Comparison of ENCODE assay signal across 7 cellular contexts in the genomic region with DNA sequence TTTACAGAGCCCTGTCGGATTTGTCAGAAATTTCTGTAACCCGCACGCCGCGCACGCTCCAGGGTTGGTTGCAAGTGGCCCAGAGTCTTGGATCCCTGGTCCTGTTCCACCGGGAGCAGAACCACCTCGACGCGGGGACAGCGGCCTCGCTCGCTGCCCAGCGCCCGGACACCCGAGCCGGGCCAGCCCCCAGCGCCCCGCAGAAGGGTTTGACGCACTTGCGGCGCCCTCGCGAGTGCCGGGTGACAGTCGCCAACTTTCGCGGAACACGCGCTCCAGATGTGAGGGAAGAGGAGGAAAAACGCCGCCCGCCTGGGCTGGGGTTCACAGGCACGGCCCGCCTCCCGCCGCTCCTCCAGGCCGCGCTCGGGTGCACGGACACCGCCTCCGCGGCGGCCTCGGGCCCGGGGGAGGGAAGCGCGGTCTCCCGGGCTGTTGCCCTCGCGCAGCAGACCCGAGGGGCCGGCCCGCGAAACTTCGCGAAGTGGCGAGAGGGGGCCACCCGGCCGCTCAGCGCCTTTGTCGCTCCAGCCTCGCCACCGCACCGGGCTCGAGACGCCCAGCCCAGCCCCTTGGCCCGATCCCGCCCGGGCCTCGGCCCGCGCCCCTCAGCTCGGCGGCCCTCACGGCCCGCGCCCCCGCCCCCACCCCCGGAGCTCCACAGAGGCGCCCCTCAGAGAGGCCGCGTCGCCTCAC. TPM values are rescaled to one million over a fixed set of nuclear protein-coding genes. Genes with fewer than 3 reads are reported as not detected.
DNase-seq lines count a peak whose midpoint lies in the region; ATAC-seq and TF ChIP-seq lines count a peak whose summit lies in the region.

No MANE protein-coding gene starts in this region.

- POLR2A ChIA-PET in HEK293 (lab: Yijun Ruan, JAX): interaction anchor here (0.9 to 1.2 kb wide), 6 partner anchors 9 to 247 kb away, joined by 3 to 7 read pairs (median 4); no protein-coding TSS in a partner anchor

- H3K36me3 ChIP-seq in HEK293 (ENCODE audit: control insufficient read depth in 2 of 2, insufficient read depth in 1 of 2, low read length in 2 of 2): peaks cover 4 to 7% of the 10 kb centered on the region in 2 experiments; a peak in 2 of 3 replicates
- peaks cover 6% of the 10 kb centered on the region for H3K36me3 ChIP-seq in neutrophil

- peak; percentile 50 for ATAC-seq in GM18505 (IDR thresholded peaks at IDR 0.05; ENCODE audit: unreplicated experiment)

- DNase-seq in NB4 (ENCODE audit: low read depth): peak; percentile 70
- peak; percentile 7 for DNase-seq in activated gamma-delta T cell treated with anti-CD3 and anti-CD28 coated beads, Interleukin-2, amount 50 U/mL, for 16 hours (ENCODE audit: low read depth)
- DNase-seq in glutamatergic neuron: peak; percentile 48
- DNase-seq in ureter (ENCODE audit: low spot score): peak; percentile 48

- no peaks in the 10 kb centered on the region for H3K27me3 ChIP-seq in neutrophil

- TF ChIP-seq POLR2A in GM18505 (IDR thresholded peaks at IDR 0.05; ENCODE audit: borderline replicate concordance, extremely low read depth, insufficient read depth, insufficient read length) (no peak), NB4 (IDR thresholded peaks at IDR 0.05; ENCODE audit: extremely low read depth, insufficient read length) (no peak)

- TF ChIP-seq CTCF in HEK293 (tag by site-specific recombination; IDR thresholded peaks at IDR 0.05) (no peak), NB4 (IDR thresholded peaks at IDR 0.05; ENCODE audit: low read depth, low read length) (no peak), glutamatergic neuron (IDR thresholded peaks at IDR 0.05; ENCODE audit: partially characterized antibody, unreplicated experiment) (no peak), neutrophil (IDR thresholded peaks at IDR 0.05) (no peak)

- H3K4me3 Mint-ChIP-seq in glutamatergic neuron (ENCODE audit: unreplicated experiment): peak overlapping the region; percentile 85

- peak overlapping the region; percentile 94 for H3K4me3 ChIP-seq in HEK293 (ENCODE audit: low read depth, low read length)
- peak overlapping the region; percentile 73 for H3K4me3 ChIP-seq in NB4 (ENCODE audit: low read depth, low read length)
- peak overlapping the region; percentile 70 to 71 for H3K4me3 ChIP-seq in neutrophil (ENCODE audit: low read depth in 1 of 2, low read length in 1 of 2)

- H3K9me3 Mint-ChIP-seq in glutamatergic neuron (ENCODE audit: unreplicated experiment): no peaks in the 10 kb centered on the region

- H3K27ac ChIP-seq in HEK293 (ENCODE audit: extremely low read depth, low read depth, low read length) (peak overlapping the region; percentile 80), neutrophil (peak overlapping the region; percentile 93)

- H3K4me1 Mint-ChIP-seq in glutamatergic neuron (ENCODE audit: low read depth, unreplicated experiment): no peaks in the 10 kb centered on the region

- no peaks in the 10 kb centered on the region for H3K36me3 Mint-ChIP-seq in glutamatergic neuron (ENCODE audit: unreplicated experiment)

- peaks cover 8% of the 10 kb centered on the region for H3K4me1 ChIP-seq in HEK293 (ENCODE audit: control insufficient read depth, insufficient read depth, low read length)
- peaks cover 14 to 21% of the 10 kb centered on the region in 2 experiments for H3K4me1 ChIP-seq in neutrophil (ENCODE audit: control insufficient read depth in 1 of 2, insufficient read depth in 1 of 2, low read depth in 1 of 2, low read length in 1 of 2)

- peaks cover 1% of the 10 kb centered on the region for H3K27me3 Mint-ChIP-seq in glutamatergic neuron (ENCODE audit: unreplicated experiment)

- peak overlapping the region; percentile 28 for H3K27ac Mint-ChIP-seq in glutamatergic neuron (ENCODE audit: unreplicated experiment)

- CTCF ChIA-PET in HEK293 (lab: Yijun Ruan, JAX): interaction anchor here (0.6 to 1.7 kb wide), 16 partner anchors 8 to 221 kb away, joined by 3 to 17 read pairs (median 4); no protein-coding TSS in a partner anchor

- H3K9me3 ChIP-seq in HEK293 (ENCODE audit: control insufficient read depth, insufficient read depth, low read depth, low read length) (no peaks in the 10 kb centered on the region), neutrophil (no peaks in the 10 kb centered on the region)

TF ChIP-seq in HEK293, 187 proteins besides CTCF, POLR2A, EP300 and RAD21:
- TF ChIP-seq OSR2 (tag by site-specific recombination; IDR thresholded peaks at IDR 0.05) (no peak), ZNF426 (tag by site-specific recombination; IDR thresholded peaks at IDR 0.05) (no peak), RBAK (tag by site-specific recombination; IDR thresholded peaks at IDR 0.05) (no peak), ZNF112 (tag by site-specific recombination; IDR thresholded peaks at IDR 0.05) (no peak), SP3 (tag by site-specific recombination; IDR thresholded peaks at IDR 0.05) (no peak), ZNF121 (tag by site-specific recombination; IDR thresholded peaks at IDR 0.05) (0 out of 2 replicates have a peak, but pooled peaks have one; percentile 5), ZNF837 (tag by site-specific recombination; IDR thresholded peaks at IDR 0.05) (no peak), ZBTB20 (tag by site-specific recombination; IDR thresholded peaks at IDR 0.05) (peak; percentile 51), ZNF132 (tag by site-specific recombination; IDR thresholded peaks at IDR 0.05; ENCODE audit: borderline replicate concordance) (no peak), ZNF670 (tag by site-specific recombination; IDR thresholded peaks at IDR 0.05; ENCODE audit: low read depth) (no peak), ZNF24 (tag by site-specific recombination; IDR thresholded peaks at IDR 0.05) (no peak), ZNF560 (tag by site-specific recombination; IDR thresholded peaks at IDR 0.05; ENCODE audit: borderline replicate concordance) (no peak)
- TF ChIP-seq, protein P1, sequence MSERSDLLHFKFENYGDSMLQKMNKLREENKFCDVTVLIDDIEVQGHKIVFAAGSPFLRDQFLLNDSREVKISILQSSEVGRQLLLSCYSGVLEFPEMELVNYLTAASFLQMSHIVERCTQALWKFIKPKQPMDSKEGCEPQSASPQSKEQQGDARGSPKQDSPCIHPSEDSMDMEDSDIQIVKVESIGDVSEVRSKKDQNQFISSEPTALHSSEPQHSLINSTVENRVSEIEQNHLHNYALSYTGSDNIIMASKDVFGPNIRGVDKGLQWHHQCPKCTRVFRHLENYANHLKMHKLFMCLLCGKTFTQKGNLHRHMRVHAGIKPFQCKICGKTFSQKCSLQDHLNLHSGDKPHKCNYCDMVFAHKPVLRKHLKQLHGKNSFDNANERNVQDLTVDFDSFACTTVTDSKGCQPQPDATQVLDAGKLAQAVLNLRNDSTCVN (tag by site-specific recombination; optimal IDR thresholded peaks at IDR 0.05): peak; percentile 91
- TF ChIP-seq, protein P2, sequence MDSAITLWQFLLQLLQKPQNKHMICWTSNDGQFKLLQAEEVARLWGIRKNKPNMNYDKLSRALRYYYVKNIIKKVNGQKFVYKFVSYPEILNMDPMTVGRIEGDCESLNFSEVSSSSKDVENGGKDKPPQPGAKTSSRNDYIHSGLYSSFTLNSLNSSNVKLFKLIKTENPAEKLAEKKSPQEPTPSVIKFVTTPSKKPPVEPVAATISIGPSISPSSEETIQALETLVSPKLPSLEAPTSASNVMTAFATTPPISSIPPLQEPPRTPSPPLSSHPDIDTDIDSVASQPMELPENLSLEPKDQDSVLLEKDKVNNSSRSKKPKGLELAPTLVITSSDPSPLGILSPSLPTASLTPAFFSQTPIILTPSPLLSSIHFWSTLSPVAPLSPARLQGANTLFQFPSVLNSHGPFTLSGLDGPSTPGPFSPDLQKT (IDR thresholded peaks at IDR 0.05; ENCODE audit: borderline replicate concordance, low read depth, low read length): no peak

RNA-seq across cellular contexts. Expression of a gene that starts 0.5 kb away (rescaled TPM):
- total RNA-seq in glutamatergic neuron (ENCODE audit: unreplicated experiment) (29.1 TPM), ureter (40.8 TPM)

Comparison
In these comparisons a context has a peak if more than half of its experiments do, and no peak if none do; other contexts are left out.
1. Peak in every context shown above with its lines: DNase-seq, ATAC-seq, H3K4me3 ChIP-seq and H3K27ac ChIP-seq.
2. DNase-seq: peak in every context shown above with its lines; median percentile 70 in NB4; 48 in glutamatergic neuron; 48 in ureter; 7 in activated gamma-delta T cell treated with anti-CD3 and anti-CD28 coated beads, Interleukin-2, amount 50 U/mL, for 16 hours.